In the genomic region with DNA sequence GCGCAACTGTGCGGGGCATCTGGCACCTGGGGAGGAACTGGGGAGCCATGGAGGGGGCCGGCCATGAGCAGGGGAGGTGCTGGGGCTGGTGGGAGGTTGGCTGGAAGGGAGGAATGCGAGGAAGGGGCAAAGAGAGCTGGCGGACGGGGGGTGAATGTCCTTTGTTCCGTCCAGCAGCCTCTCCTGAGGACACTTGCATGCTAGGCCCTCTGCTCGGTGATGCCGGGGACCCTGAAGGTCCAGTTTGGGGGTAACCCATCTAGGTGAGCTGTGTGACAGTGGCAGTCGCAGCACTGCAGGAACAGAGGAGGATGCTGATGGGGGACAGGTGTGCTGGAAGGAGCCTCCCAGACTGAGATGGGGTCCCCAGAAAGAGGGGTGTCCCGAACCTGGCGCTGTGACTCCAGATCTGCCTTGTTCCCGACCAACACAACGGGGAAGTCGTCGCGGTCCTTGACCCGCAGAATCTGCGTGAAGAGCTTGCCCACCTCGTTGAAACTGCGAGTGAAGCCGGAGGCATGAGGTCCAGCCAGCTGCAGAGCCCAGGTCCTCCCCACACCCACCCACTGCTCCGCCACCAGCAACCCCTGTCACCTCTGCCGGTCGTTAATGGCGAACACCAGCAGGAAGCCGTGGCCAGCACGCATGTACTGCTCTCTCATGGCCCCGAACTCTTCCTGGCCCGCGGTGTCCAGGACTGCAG, we compare ENCODE assay signal across 1 cellular context.
TF ChIP-seq lines count a peak whose summit lies in the region.

No MANE protein-coding gene starts in this region.

TF ChIP-seq in IMR-90, 13 proteins besides CTCF, POLR2A, EP300 and RAD21:
- no peak for TF ChIP-seq MAFK (IDR thresholded peaks at IDR 0.05; ENCODE audit: low read depth, low read length)
- TF ChIP-seq RCOR1 (IDR thresholded peaks at IDR 0.05; ENCODE audit: insufficient replicate concordance, low read length), result no peak
- no peak for TF ChIP-seq CHD1 (IDR thresholded peaks at IDR 0.05; ENCODE audit: low read depth, low read length)
- no peak for TF ChIP-seq FOS (IDR thresholded peaks at IDR 0.05; ENCODE audit: low read depth, low read length)
